9 cellular contexts compared by ENCODE assay signal in genomic region chr10:98045785-98046389, GRCh38. TPM values are rescaled to one million over a fixed set of nuclear protein-coding genes. Genes with fewer than 3 reads are reported as not detected.
A peak's percentile ranks its signal among the peaks of the same experiment; 100 is the strongest.
DNase-seq lines count a peak whose midpoint lies in the region; ATAC-seq and TF ChIP-seq lines count a peak whose summit lies in the region.
"Had no signal": no experiment of that assay in that cellular context is flagged by ENCODE, and none has a peak within 500 bp of the region (broad histone marks: within the 10 kb centered on the region; RNA-seq: fewer than 3 reads in every experiment).

No MANE protein-coding gene starts in this region.

- intact Hi-C loops in activated CD4-positive, alpha-beta T cell treated with anti-CD3 and anti-CD28 coated beads, Interleukin-2, amount 10 ng/mL, durations not matched to agents 24 days and 14 days (cut with micrococcal nuclease): loop anchor here (1.0 kb wide), 1 partner anchor 132 kb away; no protein-coding TSS in a partner anchor
- intact Hi-C loops in lower lobe of right lung (cut with DNase I): no loop called here

- no peaks in the 10 kb centered on the region for H3K9me3 Mint-ChIP-seq in activated CD4-positive, alpha-beta T cell treated with anti-CD3 and anti-CD28 coated beads, Interleukin-2, amount 10 ng/mL, durations not matched to agents 24 days and 14 days

- no peaks in the 10 kb centered on the region for H3K4me1 ChIP-seq in lower lobe of right lung

- no peaks in the 10 kb centered on the region for H3K4me1 Mint-ChIP-seq in activated CD4-positive, alpha-beta T cell treated with anti-CD3 and anti-CD28 coated beads, Interleukin-2, amount 10 ng/mL, durations not matched to agents 24 days and 14 days

- H3K9me3 ChIP-seq in lower lobe of right lung: no peaks in the 10 kb centered on the region

- DNase-seq in DMS53 treated with DMSO at 0.1 percent for 48 hours (lab: John Stamatoyannopoulos, UW; ENCODE audit: unreplicated experiment): peak; percentile 82
- peak; percentile 70 for DNase-seq in NCI-H345 (lab: John Stamatoyannopoulos, UW)
- peak; percentile 88 for DNase-seq in activated CD4-positive, alpha-beta T cell treated with anti-CD3 and anti-CD28 coated beads, Interleukin-2, amount 10 ng/mL, durations not matched to agents 24 days and 14 days
- DNase-seq in coronary artery (ENCODE audit: low spot score): no peak
- peak; percentile 60 for DNase-seq in lower lobe of right lung
- peak; percentile 18 for DNase-seq in stimulated activated CD8-positive, alpha-beta memory T cell treated with anti-CD3 and anti-CD28 coated beads, Interleukin-15, amount 100 ng/mL, for 24 hours (ENCODE audit: low read depth)
- DNase-seq in occipital lobe (lab: John Stamatoyannopoulos, UW): no peak

- no peaks in the 10 kb centered on the region for H3K36me3 Mint-ChIP-seq in activated CD4-positive, alpha-beta T cell treated with anti-CD3 and anti-CD28 coated beads, Interleukin-2, amount 10 ng/mL, durations not matched to agents 24 days and 14 days (ENCODE audit: low read depth)

- peaks cover 23% of the 10 kb centered on the region for H3K27me3 Mint-ChIP-seq in activated CD4-positive, alpha-beta T cell treated with anti-CD3 and anti-CD28 coated beads, Interleukin-2, amount 10 ng/mL, durations not matched to agents 24 days and 14 days

- H3K4me3 ChIP-seq in coronary artery (no peak overlapping the region), lower lobe of right lung (no peak overlapping the region)

- H3K36me3 ChIP-seq in lower lobe of right lung: no peaks in the 10 kb centered on the region

- no peak overlapping the region for H3K4me3 Mint-ChIP-seq in activated CD4-positive, alpha-beta T cell treated with anti-CD3 and anti-CD28 coated beads, Interleukin-2, amount 10 ng/mL, durations not matched to agents 24 days and 14 days

- H3K27me3 ChIP-seq in lower lobe of right lung (ENCODE audit: low read depth): peaks cover 8% of the 10 kb centered on the region

- ATAC-seq in HG02678 (IDR thresholded peaks at IDR 0.05; ENCODE audit: unreplicated experiment): peak; percentile 65
- ATAC-seq in lower lobe of right lung: peak; percentile 78 to 81

- H3K27ac Mint-ChIP-seq in activated CD4-positive, alpha-beta T cell treated with anti-CD3 and anti-CD28 coated beads, Interleukin-2, amount 10 ng/mL, durations not matched to agents 24 days and 14 days: no peak overlapping the region

- H3K27ac ChIP-seq in coronary artery (no peak overlapping the region), lower lobe of right lung (no peak overlapping the region)

- peak; percentile 70 for TF ChIP-seq CTCF in coronary artery (IDR thresholded peaks at IDR 0.05)
- TF ChIP-seq CTCF in lower lobe of right lung (IDR thresholded peaks at IDR 0.05): peak; percentile 90

RNA-seq across cellular contexts. Expression of gene CRTAC1, which starts 15.5 kb away (rescaled TPM):
- total RNA-seq in activated CD4-positive, alpha-beta T cell treated with anti-CD3 and anti-CD28 coated beads, Interleukin-2, amount 10 ng/mL, durations not matched to agents 24 days and 14 days: not detected in 2 replicates
- 123 TPM for total RNA-seq in lower lobe of right lung
- total RNA-seq in occipital lobe: 11.2 TPM
- total RNA-seq: activated CD8-positive, alpha-beta memory T cell treated with anti-CD3 and anti-CD28 coated beads for 36 hours had no signal

Comparison
In these comparisons a context has a peak if more than half of its experiments do, and no peak if none do; other contexts are left out.
1. DNase-seq: peak in DMS53 treated with DMSO at 0.1 percent for 48 hours (single experiment), NCI-H345 (single experiment), activated CD4-positive, alpha-beta T cell treated with anti-CD3 and anti-CD28 coated beads, Interleukin-2, amount 10 ng/mL, durations not matched to agents 24 days and 14 days (single experiment), lower lobe of right lung (single experiment) and stimulated activated CD8-positive, alpha-beta memory T cell treated with anti-CD3 and anti-CD28 coated beads, Interleukin-15, amount 100 ng/mL, for 24 hours (single experiment); none in coronary artery (single experiment) and occipital lobe (single experiment).
2. RNA of gene CRTAC1, which starts 15.5 kb away (total RNA-seq): 123 TPM in lower lobe of right lung (single experiment) and 11.2 TPM in occipital lobe (single experiment); not detected in activated CD4-positive, alpha-beta T cell treated with anti-CD3 and anti-CD28 coated beads, Interleukin-2, amount 10 ng/mL, durations not matched to agents 24 days and 14 days; every median in the first group is over 10 times any median in the second.